In the genomic region with DNA sequence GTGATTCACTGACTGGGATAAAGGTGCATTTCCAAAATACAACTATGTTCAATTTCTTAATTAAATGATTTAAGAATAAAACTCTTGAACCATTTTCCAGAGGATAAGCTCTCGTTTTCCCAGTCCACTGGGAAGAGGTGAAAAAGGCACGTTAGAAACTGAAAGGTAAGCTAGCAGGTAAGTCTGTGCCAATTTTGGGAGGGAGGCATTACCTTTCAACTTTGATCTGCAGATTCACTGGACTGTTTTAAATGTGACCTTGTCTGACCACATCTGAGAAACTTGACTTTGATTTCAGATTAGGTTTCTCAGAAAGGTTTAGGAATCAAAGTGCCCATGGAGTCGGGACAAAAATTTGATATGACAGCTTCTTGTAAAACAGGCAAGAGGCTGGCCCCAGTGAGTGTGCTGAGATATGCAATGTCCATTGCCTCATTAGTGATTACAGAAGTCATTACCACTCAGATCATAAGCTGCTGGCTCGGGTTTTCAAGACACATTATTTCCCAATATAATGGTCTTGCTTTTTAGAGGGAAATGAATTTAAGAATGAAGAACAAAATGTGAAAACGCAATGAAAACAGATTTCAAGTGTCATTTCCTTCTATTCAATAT, we compare ENCODE assay signal across 25 cellular contexts.
"Had no signal": no experiment of that assay in that cellular context is flagged by ENCODE, and none has a peak within 500 bp of the region (broad histone marks: within the 10 kb centered on the region; RNA-seq: fewer than 3 reads in every experiment).

No MANE protein-coding gene starts in this region.

- H3K9me3 Mint-ChIP-seq: memory B cell; neural crest cell; stimulated activated naive B cell treated with anti-CD40 and anti-IgM and Interleukin-4, amounts not matched to agents 10 μg/mL and 1 μg/mL and 100 μg/mL, for 72 hours had no signal

- H3K4me3 ChIP-seq: dorsolateral prefrontal cortex, gastroesophageal sphincter, heart right ventricle, lung, thyroid gland, vagina had no signal

- DNase-seq: central memory CD4-positive, alpha-beta T cell; dorsolateral prefrontal cortex; effector CD4-positive, alpha-beta T cell; foreskin fibroblast; heart right ventricle; hippocampal formation; left cardiac atrium; left ventricle myocardium superior; natural killer cell; retina; stimulated activated CD4-positive, alpha-beta T cell treated with anti-CD3 and anti-CD28 coated beads, Interleukin-2, amount 100 ng/mL, for 24 hours; stimulated activated naive B cell treated with anti-CD40 and anti-IgM and Interleukin-4, amounts not matched to agents 10 μg/mL and 1 μg/mL and 100 μg/mL, for 72 hours; stimulated activated naive CD8-positive, alpha-beta T cell treated with anti-CD3 and anti-CD28 coated beads, Interleukin-15, amount 100 ng/mL, for 72 hours; thyroid gland; trophoblast cell had no signal

- H3K4me3 Mint-ChIP-seq: memory B cell; natural killer cell; neural crest cell; stimulated activated naive B cell treated with anti-CD40 and anti-IgM and Interleukin-4, amounts not matched to agents 10 μg/mL and 1 μg/mL and 100 μg/mL, for 72 hours; stimulated activated naive CD8-positive, alpha-beta T cell treated with anti-CD3 and anti-CD28 coated beads, Interleukin-15, amount 100 ng/mL, for 72 hours had no signal

- H3K4me1 Mint-ChIP-seq: memory B cell; natural killer cell; stimulated activated naive B cell treated with anti-CD40 and anti-IgM and Interleukin-4, amounts not matched to agents 10 μg/mL and 1 μg/mL and 100 μg/mL, for 72 hours; stimulated activated naive CD8-positive, alpha-beta T cell treated with anti-CD3 and anti-CD28 coated beads, Interleukin-15, amount 100 ng/mL, for 72 hours had no signal

- H3K36me3 ChIP-seq: gastroesophageal sphincter, thyroid gland, vagina had no signal

- H3K9me3 ChIP-seq: gastroesophageal sphincter, heart right ventricle, thyroid gland, vagina had no signal

- H3K27me3 Mint-ChIP-seq: stimulated activated naive B cell treated with anti-CD40 and anti-IgM and Interleukin-4, amounts not matched to agents 10 μg/mL and 1 μg/mL and 100 μg/mL, for 72 hours; stimulated activated naive CD8-positive, alpha-beta T cell treated with anti-CD3 and anti-CD28 coated beads, Interleukin-15, amount 100 ng/mL, for 72 hours had no signal

- H3K27me3 ChIP-seq: gastroesophageal sphincter, heart right ventricle, thyroid gland, vagina had no signal

- ATAC-seq: esophagus mucosa; gastroesophageal sphincter; left ventricle myocardium superior; natural killer cell; sciatic nerve; stimulated activated naive B cell treated with anti-CD40 and anti-IgM and Interleukin-4, amounts not matched to agents 10 μg/mL and 1 μg/mL and 100 μg/mL, for 72 hours; stimulated activated naive CD8-positive, alpha-beta T cell treated with anti-CD3 and anti-CD28 coated beads, Interleukin-15, amount 100 ng/mL, for 72 hours had no signal

- H3K27ac Mint-ChIP-seq: memory B cell; natural killer cell; stimulated activated naive B cell treated with anti-CD40 and anti-IgM and Interleukin-4, amounts not matched to agents 10 μg/mL and 1 μg/mL and 100 μg/mL, for 72 hours; stimulated activated naive CD8-positive, alpha-beta T cell treated with anti-CD3 and anti-CD28 coated beads, Interleukin-15, amount 100 ng/mL, for 72 hours had no signal

- H3K4me1 ChIP-seq: thyroid gland, vagina had no signal

- H3K27ac ChIP-seq: dorsolateral prefrontal cortex, epithelial cell of prostate, gastroesophageal sphincter, heart right ventricle, thyroid gland, vagina had no signal

- FAIRE-seq: colon, islet of Langerhans had no signal

- H3K36me3 Mint-ChIP-seq: memory B cell; natural killer cell; stimulated activated naive B cell treated with anti-CD40 and anti-IgM and Interleukin-4, amounts not matched to agents 10 μg/mL and 1 μg/mL and 100 μg/mL, for 72 hours had no signal
